17 cellular contexts compared by ENCODE assay signal in the genomic region with DNA sequence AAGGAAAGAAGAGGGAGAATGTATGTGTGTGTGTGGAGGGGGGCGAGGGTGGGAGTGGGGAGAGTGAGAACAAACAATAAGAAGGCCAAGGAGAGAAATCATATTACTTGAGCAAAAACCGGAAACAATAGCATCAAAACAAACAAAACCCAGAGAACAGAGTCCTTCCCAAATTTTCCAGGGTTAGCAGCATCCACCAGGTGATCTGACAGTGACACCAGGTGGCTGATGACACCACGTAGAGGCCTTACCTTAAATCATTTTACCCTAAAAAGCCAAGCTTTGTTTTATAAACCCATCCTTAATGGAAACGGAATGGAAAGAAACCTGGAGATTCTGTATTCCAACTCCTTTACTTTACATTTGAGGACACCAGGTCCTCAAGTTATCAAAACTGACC. TPM values are rescaled to one million over a fixed set of nuclear protein-coding genes. Genes with fewer than 3 reads are reported as not detected.
DNase-seq lines count a peak whose midpoint lies in the region; ATAC-seq and TF ChIP-seq lines count a peak whose summit lies in the region.
"Had no signal": no experiment of that assay in that cellular context is flagged by ENCODE, and none has a peak within 500 bp of the region (broad histone marks: within the 10 kb centered on the region; RNA-seq: fewer than 3 reads in every experiment).

No MANE protein-coding gene starts in this region.

- H3K27ac Mint-ChIP-seq in endodermal cell: no peak overlapping the region
- H3K27ac Mint-ChIP-seq: activated naive CD4-positive, alpha-beta T cell treated with anti-CD3 and anti-CD28 coated beads, Interleukin-2, amount 50 U/mL, for 24 hours; CD14-positive monocyte; stimulated activated memory B cell treated with anti-CD40 and anti-IgM and Interleukin-4, amounts not matched to agents 10 μg/mL and 1 μg/mL and 100 μg/mL, for 72 hours; T-helper 1 cell treated with Interleukin-12 subunit alpha and Interleukin-12 subunit beta and Interleukin-4 antibody, amounts not matched to agents 30 μg/mL and 1 μg/mL, for 36 hours had no signal

- TF ChIP-seq CTCF in DOHH2 (IDR thresholded peaks at IDR 0.05; ENCODE audit: low read depth, low read length, poor library complexity, severe bottlenecking) (peak; percentile 14), GM20000 (IDR thresholded peaks at IDR 0.05; ENCODE audit: extremely low read depth, missing control alignments) (peak; percentile 8), endodermal cell (conservative IDR thresholded peaks at IDR 0.05) (peak; percentile 72)

- no peak overlapping the region for H3K4me3 Mint-ChIP-seq in endodermal cell
- H3K4me3 Mint-ChIP-seq: activated naive CD4-positive, alpha-beta T cell treated with anti-CD3 and anti-CD28 coated beads, Interleukin-2, amount 50 U/mL, for 24 hours; CD14-positive monocyte; stimulated activated memory B cell treated with anti-CD40 and anti-IgM and Interleukin-4, amounts not matched to agents 10 μg/mL and 1 μg/mL and 100 μg/mL, for 72 hours; T-helper 1 cell treated with Interleukin-12 subunit alpha and Interleukin-12 subunit beta and Interleukin-4 antibody, amounts not matched to agents 30 μg/mL and 1 μg/mL, for 36 hours had no signal

- no peaks in the 10 kb centered on the region for H3K9me3 Mint-ChIP-seq in endodermal cell
- H3K9me3 Mint-ChIP-seq: activated naive CD4-positive, alpha-beta T cell treated with anti-CD3 and anti-CD28 coated beads, Interleukin-2, amount 50 U/mL, for 24 hours; CD14-positive monocyte; stimulated activated memory B cell treated with anti-CD40 and anti-IgM and Interleukin-4, amounts not matched to agents 10 μg/mL and 1 μg/mL and 100 μg/mL, for 72 hours; T-helper 1 cell treated with Interleukin-12 subunit alpha and Interleukin-12 subunit beta and Interleukin-4 antibody, amounts not matched to agents 30 μg/mL and 1 μg/mL, for 36 hours had no signal

- DNase-seq in GM20000 (ENCODE audit: low spot score) (no peak), NCI-H748 treated with DMSO at 0.1 percent for 48 hours (lab: John Stamatoyannopoulos, UW) (peak; percentile 30), endodermal cell (peak; percentile 64), medulla oblongata (ENCODE audit: extremely low spot score) (no peak), midbrain (lab: John Stamatoyannopoulos, UW) (no peak), KG1 (lab: John Stamatoyannopoulos, UW) (no peak)
- DNase-seq: activated CD4-positive, CD25-positive, alpha-beta regulatory T cell treated with anti-CD3 and anti-CD28 coated beads, Interleukin-2, amount 50 U/mL, for 72 hours; effector CD4-positive, alpha-beta T cell; GF-D8; NCI-H510A; upper lobe of right lung had no signal

- H3K27me3 ChIP-seq in DOHH2 (ENCODE audit: control insufficient read depth, low read length) (peaks cover 35% of the 10 kb centered on the region), endodermal cell (ENCODE audit: control insufficient read depth, insufficient read depth, low read length, poor library complexity, severe bottlenecking) (no peaks in the 10 kb centered on the region)

- H3K27me3 Mint-ChIP-seq in endodermal cell (ENCODE audit: insufficient read depth): peaks cover 18% of the 10 kb centered on the region

- no peaks in the 10 kb centered on the region for H4K20me1 ChIP-seq in DOHH2 (ENCODE audit: control insufficient read depth, insufficient read depth, low read depth, low read length)

- 64 to 68% methylated on average over 3 to 4 of the region's 4 CpGs for WGBS in endodermal cell (ENCODE audit: insufficient coverage in 1 of 2, insufficient read length in 1 of 2), 2 experiments

- no peaks in the 10 kb centered on the region for H3F3A ChIP-seq in DOHH2 (ENCODE audit: control insufficient read depth, insufficient read depth)

- peaks cover 9% of the 10 kb centered on the region; the same call in 1 of the 2 replicates for H3K4me1 ChIP-seq in DOHH2 (ENCODE audit: control insufficient read depth, low read length)
- H3K4me1 ChIP-seq in endodermal cell (ENCODE audit: control insufficient read depth, insufficient read depth, low read length): peaks cover 14% of the 10 kb centered on the region
- H3K4me1 ChIP-seq: upper lobe of right lung had no signal

- no peak overlapping the region for H3K4me2 ChIP-seq in DOHH2 (ENCODE audit: low read length)

- H3K4me3 ChIP-seq in DOHH2 (ENCODE audit: low read length): no peak overlapping the region
- H3K4me3 ChIP-seq in endodermal cell (ENCODE audit: low read length): no peak overlapping the region
- H3K4me3 ChIP-seq: upper lobe of right lung had no signal

- H3K27ac ChIP-seq in DOHH2 (ENCODE audit: low read depth, low read length) (no peak overlapping the region), endodermal cell (ENCODE audit: low read depth, low read length) (no peak overlapping the region)
- H3K27ac ChIP-seq: upper lobe of right lung had no signal

- no peaks in the 10 kb centered on the region for H3K79me2 ChIP-seq in DOHH2 (ENCODE audit: control insufficient read depth, low read length)

- no peaks in the 10 kb centered on the region for H3K9me2 ChIP-seq in DOHH2 (replicated peaks; ENCODE audit: control insufficient read depth, low read length)

- no peaks in the 10 kb centered on the region for H3K9me3 ChIP-seq in DOHH2 (ENCODE audit: control insufficient read depth, insufficient read depth, low read length)
- no peaks in the 10 kb centered on the region for H3K9me3 ChIP-seq in endodermal cell (ENCODE audit: control insufficient read depth, low read length)
- H3K9me3 ChIP-seq: upper lobe of right lung had no signal

- no peak overlapping the region for H3K9ac ChIP-seq in endodermal cell (ENCODE audit: extremely low read depth, low read length, poor library complexity, severe bottlenecking)

- ATAC-seq in HG03175 (IDR thresholded peaks at IDR 0.05; ENCODE audit: unreplicated experiment): no peak
- ATAC-seq: stimulated activated memory B cell treated with anti-CD40 and anti-IgM and Interleukin-4, amounts not matched to agents 10 μg/mL and 1 μg/mL and 100 μg/mL, for 72 hours; upper lobe of right lung had no signal

- no peaks in the 10 kb centered on the region for H3K36me3 Mint-ChIP-seq in endodermal cell (ENCODE audit: low read depth)
- H3K36me3 Mint-ChIP-seq: activated naive CD4-positive, alpha-beta T cell treated with anti-CD3 and anti-CD28 coated beads, Interleukin-2, amount 50 U/mL, for 24 hours; CD14-positive monocyte; stimulated activated memory B cell treated with anti-CD40 and anti-IgM and Interleukin-4, amounts not matched to agents 10 μg/mL and 1 μg/mL and 100 μg/mL, for 72 hours had no signal

- no peaks in the 10 kb centered on the region for H3K36me3 ChIP-seq in DOHH2 (ENCODE audit: control insufficient read depth, low read length)
- H3K36me3 ChIP-seq in endodermal cell (ENCODE audit: control insufficient read depth, insufficient read depth, low read length): no peaks in the 10 kb centered on the region
- H3K36me3 ChIP-seq: upper lobe of right lung had no signal

- peaks cover 58% of the 10 kb centered on the region for H3K4me1 Mint-ChIP-seq in endodermal cell

RNA-seq across cellular contexts. Expression of gene CDCA7, which starts 42.9 kb away (rescaled TPM):
- 100 to 1,000 TPM in 1 of 2 donors, 10 to 100 TPM in 1; 73.0 to 101 TPM for total RNA-seq in endodermal cell
- polyA plus RNA-seq in endodermal cell (2013, experiment 1 of 2): 61.8 TPM
- 54.9 TPM for polyA plus RNA-seq in endodermal cell (2013, experiment 2 of 2)

Comparison
In these comparisons a context has a peak if more than half of its experiments do, and no peak if none do; other contexts are left out.
1. CTCF ChIP-seq: peak in every context shown above with its lines; median percentile 72 in endodermal cell; 14 in DOHH2; 8 in GM20000.
2. DNase-seq: peak in NCI-H748 treated with DMSO at 0.1 percent for 48 hours (single experiment) and endodermal cell (single experiment); none in GM20000 (single experiment), medulla oblongata (single experiment), midbrain (single experiment) and KG1 (single experiment).